In the genomic region with DNA sequence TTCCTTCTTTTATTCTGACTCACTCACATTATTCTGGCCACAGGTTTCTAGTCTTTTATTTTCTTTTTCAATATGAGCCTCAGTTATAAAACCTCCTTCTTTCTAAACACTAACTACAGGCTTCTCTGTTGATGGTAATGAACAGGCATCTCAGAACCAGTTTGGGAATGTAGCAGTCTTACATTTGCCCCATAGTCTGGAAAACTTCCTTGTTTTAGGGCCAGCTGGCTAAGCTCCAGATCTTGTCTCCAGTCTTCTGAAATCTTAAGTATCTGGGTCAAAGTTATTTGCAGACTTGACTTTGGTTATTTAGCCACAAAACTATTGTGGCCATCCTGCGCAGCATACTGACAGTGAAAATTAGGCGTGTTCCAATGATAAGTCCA, we compare ENCODE assay signal across 11 cellular contexts.
DNase-seq lines count a peak whose midpoint lies in the region; ATAC-seq and TF ChIP-seq lines count a peak whose summit lies in the region.
"Had no signal": no experiment of that assay in that cellular context is flagged by ENCODE, and none has a peak within 500 bp of the region (broad histone marks: within the 10 kb centered on the region; RNA-seq: fewer than 3 reads in every experiment).

No MANE protein-coding gene starts in this region.

- peak overlapping the region; percentile 1 for H3K27ac ChIP-seq in colonic mucosa

- no peaks in the 10 kb centered on the region for H3K36me3 Mint-ChIP-seq in mesothelial cell of epicardium
- H3K36me3 Mint-ChIP-seq: CD8-positive, alpha-beta T cell had no signal

- CTCF ChIA-PET in AG04449 (lab: Yijun Ruan, JAX) = interaction anchor here (1.7 kb wide), 1 partner anchor 11 kb away, joined by 4 read pairs; no protein-coding TSS in a partner anchor

- H3K4me3 Mint-ChIP-seq in mesothelial cell of epicardium = no peak overlapping the region
- H3K4me3 Mint-ChIP-seq: CD8-positive, alpha-beta T cell had no signal

- peaks cover 36% of the 10 kb centered on the region for H3K4me1 Mint-ChIP-seq in mesothelial cell of epicardium

- H3K4me1 ChIP-seq in colonic mucosa = peaks cover 5% of the 10 kb centered on the region

- H3K9me3 Mint-ChIP-seq in mesothelial cell of epicardium = no peaks in the 10 kb centered on the region
- H3K9me3 Mint-ChIP-seq: CD8-positive, alpha-beta T cell had no signal

- H3K27me3 Mint-ChIP-seq in mesothelial cell of epicardium (ENCODE audit: low read depth) = no peaks in the 10 kb centered on the region

- ATAC-seq in HG03135 (IDR thresholded peaks at IDR 0.05; ENCODE audit: unreplicated experiment) = no peak
- ATAC-seq: CD8-positive, alpha-beta T cell had no signal

- POLR2A ChIA-PET in AG04449 (lab: Yijun Ruan, JAX) = no interaction called here

- H3K27ac Mint-ChIP-seq in mesothelial cell of epicardium = peak overlapping the region; percentile 65
- H3K27ac Mint-ChIP-seq: CD8-positive, alpha-beta T cell had no signal

- H3K4me3 ChIP-seq in AG04449 (ENCODE audit: low read depth, low read length) (no peak overlapping the region), colonic mucosa (no peak overlapping the region)

- no peaks in the 10 kb centered on the region for H3K9me3 ChIP-seq in colonic mucosa

- no peak overlapping the region for H3K9ac ChIP-seq in colonic mucosa (ENCODE audit: low read depth in 2 of 2, low read length in 2 of 2)

- intact Hi-C loops in colonic mucosa (cut with DNase I) = no loop called here

- TF ChIP-seq CTCF in AG04449 (IDR thresholded peaks at IDR 0.05; ENCODE audit: insufficient read depth, low read length, missing control alignments) (no peak), colonic mucosa (IDR thresholded peaks at IDR 0.05) (no peak), mesothelial cell of epicardium (IDR thresholded peaks at IDR 0.05; ENCODE audit: unreplicated experiment) (no peak)

- no peaks in the 10 kb centered on the region for H3K36me3 ChIP-seq in colonic mucosa

- peak; percentile 84 for DNase-seq in AG04449 (ENCODE audit: low read depth, low spot score)
- DNase-seq in HT-29 (ENCODE audit: low spot score) = peak; percentile 52
- DNase-seq in colonic mucosa = peak; percentile 77
- DNase-seq in mesothelial cell of epicardium (ENCODE audit: low spot score in 2 of 2, unreplicated experiment in 2 of 2) = no peak
- no peak for DNase-seq in NCI-H510A treated with DMSO at 0.1 percent for 48 hours (lab: John Stamatoyannopoulos, UW)
- DNase-seq in activated CD8-positive, alpha-beta memory T cell treated with anti-CD3 and anti-CD28 coated beads, Interleukin-2, amount 50 U/mL, for 4 hours = no peak
- DNase-seq in NCI-H2107 treated with DMSO at 0.1 percent for 48 hours (lab: John Stamatoyannopoulos, UW; ENCODE audit: unreplicated experiment) = no peak
- DNase-seq: activated CD4-positive, alpha-beta T cell treated with anti-CD3 and anti-CD28 coated beads for 1 hour; CD8-positive, alpha-beta T cell; NCI-H345 had no signal

- no peaks in the 10 kb centered on the region for H3K27me3 ChIP-seq in colonic mucosa

Comparison
In these comparisons a context has a peak if more than half of its experiments do, and no peak if none do; other contexts are left out.
1. DNase-seq: peak in AG04449 (single experiment), HT-29 (single experiment) and colonic mucosa (single experiment); none in mesothelial cell of epicardium (0 of 2), NCI-H510A treated with DMSO at 0.1 percent for 48 hours (single experiment), activated CD8-positive, alpha-beta memory T cell treated with anti-CD3 and anti-CD28 coated beads, Interleukin-2, amount 50 U/mL, for 4 hours (single experiment) and NCI-H2107 treated with DMSO at 0.1 percent for 48 hours (single experiment).